ENCODE assay signal across 8 cellular contexts in the genomic region with DNA sequence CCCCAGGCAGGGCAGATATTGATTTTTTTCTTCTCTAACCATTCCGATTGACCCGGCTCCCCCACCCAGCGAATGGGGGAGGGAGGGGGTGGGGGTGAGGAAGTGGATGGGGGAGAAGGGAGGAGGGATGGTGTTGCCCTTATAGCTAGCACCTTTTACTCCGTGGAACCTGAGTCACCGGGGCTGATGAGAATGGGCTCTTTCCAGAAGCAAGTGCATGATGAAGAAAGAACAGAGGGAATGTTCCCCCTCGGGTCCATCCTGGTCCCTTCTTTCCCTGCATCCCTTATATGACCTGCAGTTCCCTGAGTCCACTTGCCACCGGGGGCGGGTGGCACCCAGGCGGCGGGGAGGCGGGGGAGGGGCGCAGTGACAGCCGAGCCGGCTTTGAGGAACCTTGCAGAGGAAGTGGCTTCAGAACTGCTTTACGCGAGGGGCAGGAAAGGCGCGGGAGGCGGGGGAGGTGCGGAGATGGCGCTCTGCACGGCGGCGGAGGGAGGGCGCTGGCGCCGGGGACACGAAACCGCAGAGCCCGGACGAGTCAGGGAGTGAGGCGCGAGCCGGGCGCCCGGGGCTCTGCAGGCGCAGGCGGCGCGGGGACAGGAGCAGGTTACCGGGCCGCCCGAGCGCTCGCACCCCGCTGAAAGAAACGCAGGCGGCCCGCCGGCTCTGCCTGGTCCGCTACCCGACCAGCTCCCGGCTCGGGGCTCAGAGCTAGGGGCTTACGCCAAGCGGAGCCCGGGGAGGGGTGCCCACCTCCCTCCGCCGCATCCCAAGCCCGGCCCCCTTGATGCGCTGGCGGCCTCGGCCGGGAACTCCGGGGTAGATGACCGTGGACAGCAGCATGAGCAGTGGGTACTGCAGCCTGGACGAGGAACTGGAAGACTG. TPM values are rescaled to one million over a fixed set of nuclear protein-coding genes. Genes with fewer than 3 reads are reported as not detected.
DNase-seq lines count a peak whose midpoint lies in the region; ATAC-seq and TF ChIP-seq lines count a peak whose summit lies in the region.

No MANE protein-coding gene starts in this region.

- ATAC-seq in GM19035 (IDR thresholded peaks at IDR 0.05; ENCODE audit: unreplicated experiment): peak; percentile 51
- ATAC-seq in HG03457 (IDR thresholded peaks at IDR 0.05; ENCODE audit: unreplicated experiment): peak; percentile 44

- H3K36me3 ChIP-seq in OCI-LY3 (replicated peaks; ENCODE audit: low read depth, low read length) (peaks cover 19% of the 10 kb centered on the region), muscle layer of duodenum (ENCODE audit: control insufficient read depth in 1 of 2, insufficient read depth in 2 of 2, low read length in 2 of 2) (no peaks in the 10 kb centered on the region)

- H3K4me3 ChIP-seq in OCI-LY3 (ENCODE audit: low read length) (peak overlapping the region; percentile 84), epithelial cell of proximal tubule (ENCODE audit: low read depth, low read length) (peak overlapping the region; percentile 55), muscle layer of duodenum (ENCODE audit: low read depth in 1 of 2, low read length in 2 of 2) (peak overlapping the region; percentile 73 to 77)

- H3K9ac ChIP-seq in OCI-LY3 (ENCODE audit: low read length): peak overlapping the region; percentile 98

- H3K27me3 ChIP-seq in OCI-LY3 (ENCODE audit: low read depth, low read length) (no peaks in the 10 kb centered on the region), muscle layer of duodenum (ENCODE audit: low read depth, low read length) (no peaks in the 10 kb centered on the region)

- peak overlapping the region; percentile 88 for H3K27ac ChIP-seq in OCI-LY3 (ENCODE audit: low read length)
- H3K27ac ChIP-seq in muscle layer of duodenum (ENCODE audit: low read length): peak overlapping the region; percentile 78

- H3K9me3 ChIP-seq in OCI-LY3 (ENCODE audit: insufficient read depth, low read length): no peaks in the 10 kb centered on the region
- no peaks in the 10 kb centered on the region for H3K9me3 ChIP-seq in muscle layer of duodenum (ENCODE audit: control insufficient read depth in 1 of 2, low read length in 2 of 2)

- H3K79me2 ChIP-seq in OCI-LY3 (ENCODE audit: low read length): peaks cover 51% of the 10 kb centered on the region

- DNase-seq in AG08395 (ENCODE audit: low spot score) (peak; percentile 57), activated T-cell treated with anti-CD3 and anti-CD28 coated beads for 1 hour (ENCODE audit: low read depth) (peak; percentile 81), epithelial cell of proximal tubule (ENCODE audit: low read depth) (no peak)
- DNase-seq in stimulated activated CD8-positive, alpha-beta memory T cell treated with anti-CD3 and anti-CD28 coated beads, Interleukin-7, amount 100 ng/mL, for 24 hours (ENCODE audit: low read depth): peak; percentile 75

- peak overlapping the region; percentile 88 for H3K4me2 ChIP-seq in OCI-LY3 (ENCODE audit: low read length)

- H4K20me1 ChIP-seq in OCI-LY3 (ENCODE audit: insufficient read depth, low read length): peaks cover 10% of the 10 kb centered on the region; the same call in 1 of the 2 replicates

- H2AFZ ChIP-seq in OCI-LY3 (ENCODE audit: low read depth, low read length): no peak overlapping the region

- TF ChIP-seq CTCF in OCI-LY3 (IDR thresholded peaks at IDR 0.05; ENCODE audit: low read depth, low read length): no peak
- TF ChIP-seq CTCF in epithelial cell of proximal tubule (conservative IDR thresholded peaks at IDR 0.05; ENCODE audit: low read depth, low read length): no peak

- H3K4me1 ChIP-seq in OCI-LY3 (ENCODE audit: low read length): peaks cover 53% of the 10 kb centered on the region
- peaks cover 15 to 37% of the 10 kb centered on the region in 2 donors for H3K4me1 ChIP-seq in muscle layer of duodenum (ENCODE audit: control insufficient read depth in 1 of 2, insufficient read depth in 2 of 2, low read length in 2 of 2)

RNA-seq across cellular contexts. Expression of a gene that starts 49.7 kb away (rescaled TPM):
- 3.5 and 4.7 TPM in 2 replicates for total RNA-seq in epithelial cell of proximal tubule

RNA-seq across cellular contexts. Expression of a gene that starts 55.3 kb away (rescaled TPM):
- total RNA-seq in epithelial cell of proximal tubule: 45.6 and 53.2 TPM in 2 replicates
